2 cellular contexts compared by ENCODE assay signal in the genomic region with DNA sequence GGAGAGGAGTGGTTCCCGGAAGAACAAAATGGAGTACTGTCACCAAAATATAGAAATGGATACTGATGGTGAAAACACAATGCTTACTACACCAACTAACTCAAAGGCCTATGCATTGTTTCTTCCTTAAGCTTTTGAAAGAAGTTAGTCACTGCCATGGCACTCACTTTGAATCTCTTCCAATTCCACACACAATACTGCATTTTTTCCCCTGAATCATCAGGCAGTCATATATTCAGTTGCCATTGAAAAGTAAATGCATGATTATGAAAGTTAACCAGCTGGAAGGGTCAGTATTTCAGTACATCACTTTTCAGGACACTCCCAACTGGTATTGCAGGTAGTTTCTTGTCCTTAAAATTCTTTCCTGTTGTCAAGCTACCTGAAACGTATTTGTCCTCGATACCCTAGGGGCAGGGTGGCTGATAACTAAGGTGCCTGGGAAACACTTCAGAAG.
TF ChIP-seq lines count a peak whose summit lies in the region.

No MANE protein-coding gene starts in this region.

TF ChIP-seq in SK-N-SH, 30 proteins besides CTCF, POLR2A, EP300 and RAD21:
- TF ChIP-seq YY1 (IDR thresholded peaks at IDR 0.05; ENCODE audit: low read depth): peak; percentile 71; the same call in 1 of the 2 replicates
- TF ChIP-seq NFIC (IDR thresholded peaks at IDR 0.05; ENCODE audit: borderline replicate concordance): peak; percentile 94
- peak; percentile 87 for TF ChIP-seq FOSL2 (IDR thresholded peaks at IDR 0.05; ENCODE audit: borderline replicate concordance, low read depth)
- TF ChIP-seq, protein P1, sequence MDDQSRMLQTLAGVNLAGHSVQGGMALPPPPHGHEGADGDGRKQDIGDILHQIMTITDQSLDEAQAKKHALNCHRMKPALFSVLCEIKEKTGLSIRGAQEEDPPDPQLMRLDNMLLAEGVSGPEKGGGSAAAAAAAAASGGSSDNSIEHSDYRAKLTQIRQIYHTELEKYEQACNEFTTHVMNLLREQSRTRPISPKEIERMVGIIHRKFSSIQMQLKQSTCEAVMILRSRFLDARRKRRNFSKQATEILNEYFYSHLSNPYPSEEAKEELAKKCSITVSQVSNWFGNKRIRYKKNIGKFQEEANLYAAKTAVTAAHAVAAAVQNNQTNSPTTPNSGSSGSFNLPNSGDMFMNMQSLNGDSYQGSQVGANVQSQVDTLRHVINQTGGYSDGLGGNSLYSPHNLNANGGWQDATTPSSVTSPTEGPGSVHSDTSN (IDR thresholded peaks at IDR 0.05): peak; percentile 84
- TF ChIP-seq SIN3A (IDR thresholded peaks at IDR 0.05; ENCODE audit: borderline replicate concordance, low read depth, low read length): peak; percentile 65; the same call in 1 of the 2 replicates
- TF ChIP-seq, protein P2, sequence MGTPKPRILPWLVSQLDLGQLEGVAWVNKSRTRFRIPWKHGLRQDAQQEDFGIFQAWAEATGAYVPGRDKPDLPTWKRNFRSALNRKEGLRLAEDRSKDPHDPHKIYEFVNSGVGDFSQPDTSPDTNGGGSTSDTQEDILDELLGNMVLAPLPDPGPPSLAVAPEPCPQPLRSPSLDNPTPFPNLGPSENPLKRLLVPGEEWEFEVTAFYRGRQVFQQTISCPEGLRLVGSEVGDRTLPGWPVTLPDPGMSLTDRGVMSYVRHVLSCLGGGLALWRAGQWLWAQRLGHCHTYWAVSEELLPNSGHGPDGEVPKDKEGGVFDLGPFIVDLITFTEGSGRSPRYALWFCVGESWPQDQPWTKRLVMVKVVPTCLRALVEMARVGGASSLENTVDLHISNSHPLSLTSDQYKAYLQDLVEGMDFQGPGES (IDR thresholded peaks at IDR 0.05; ENCODE audit: low read depth, low read length): no peak
- TF ChIP-seq, protein P3, sequence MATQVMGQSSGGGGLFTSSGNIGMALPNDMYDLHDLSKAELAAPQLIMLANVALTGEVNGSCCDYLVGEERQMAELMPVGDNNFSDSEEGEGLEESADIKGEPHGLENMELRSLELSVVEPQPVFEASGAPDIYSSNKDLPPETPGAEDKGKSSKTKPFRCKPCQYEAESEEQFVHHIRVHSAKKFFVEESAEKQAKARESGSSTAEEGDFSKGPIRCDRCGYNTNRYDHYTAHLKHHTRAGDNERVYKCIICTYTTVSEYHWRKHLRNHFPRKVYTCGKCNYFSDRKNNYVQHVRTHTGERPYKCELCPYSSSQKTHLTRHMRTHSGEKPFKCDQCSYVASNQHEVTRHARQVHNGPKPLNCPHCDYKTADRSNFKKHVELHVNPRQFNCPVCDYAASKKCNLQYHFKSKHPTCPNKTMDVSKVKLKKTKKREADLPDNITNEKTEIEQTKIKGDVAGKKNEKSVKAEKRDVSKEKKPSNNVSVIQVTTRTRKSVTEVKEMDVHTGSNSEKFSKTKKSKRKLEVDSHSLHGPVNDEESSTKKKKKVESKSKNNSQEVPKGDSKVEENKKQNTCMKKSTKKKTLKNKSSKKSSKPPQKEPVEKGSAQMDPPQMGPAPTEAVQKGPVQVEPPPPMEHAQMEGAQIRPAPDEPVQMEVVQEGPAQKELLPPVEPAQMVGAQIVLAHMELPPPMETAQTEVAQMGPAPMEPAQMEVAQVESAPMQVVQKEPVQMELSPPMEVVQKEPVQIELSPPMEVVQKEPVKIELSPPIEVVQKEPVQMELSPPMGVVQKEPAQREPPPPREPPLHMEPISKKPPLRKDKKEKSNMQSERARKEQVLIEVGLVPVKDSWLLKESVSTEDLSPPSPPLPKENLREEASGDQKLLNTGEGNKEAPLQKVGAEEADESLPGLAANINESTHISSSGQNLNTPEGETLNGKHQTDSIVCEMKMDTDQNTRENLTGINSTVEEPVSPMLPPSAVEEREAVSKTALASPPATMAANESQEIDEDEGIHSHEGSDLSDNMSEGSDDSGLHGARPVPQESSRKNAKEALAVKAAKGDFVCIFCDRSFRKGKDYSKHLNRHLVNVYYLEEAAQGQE (IDR thresholded peaks at IDR 0.05; ENCODE audit: low read depth, low read length): no peak
- TF ChIP-seq FOXM1 (IDR thresholded peaks at IDR 0.05; ENCODE audit: low read depth): 0 out of 2 replicates have a peak, but pooled peaks have one; percentile 39
- no peak for TF ChIP-seq RCOR1 (IDR thresholded peaks at IDR 0.05; ENCODE audit: low read length)
- peak; percentile 11; the same call in 1 of the 2 replicates for TF ChIP-seq GABPA (IDR thresholded peaks at IDR 0.05; ENCODE audit: low read depth)
- no peak for TF ChIP-seq GATA2 (CRISPR knock-in tag; IDR thresholded peaks at IDR 0.05)
- TF ChIP-seq TCF12 (IDR thresholded peaks at IDR 0.05): peak; percentile 78
- TF ChIP-seq, protein P4, sequence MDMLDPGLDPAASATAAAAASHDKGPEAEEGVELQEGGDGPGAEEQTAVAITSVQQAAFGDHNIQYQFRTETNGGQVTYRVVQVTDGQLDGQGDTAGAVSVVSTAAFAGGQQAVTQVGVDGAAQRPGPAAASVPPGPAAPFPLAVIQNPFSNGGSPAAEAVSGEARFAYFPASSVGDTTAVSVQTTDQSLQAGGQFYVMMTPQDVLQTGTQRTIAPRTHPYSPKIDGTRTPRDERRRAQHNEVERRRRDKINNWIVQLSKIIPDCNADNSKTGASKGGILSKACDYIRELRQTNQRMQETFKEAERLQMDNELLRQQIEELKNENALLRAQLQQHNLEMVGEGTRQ (IDR thresholded peaks at IDR 0.05; ENCODE audit: borderline replicate concordance, low read depth, low read length): no peak
- TF ChIP-seq TAF1 (IDR thresholded peaks at IDR 0.05; ENCODE audit: borderline replicate concordance, low read depth, low read length): no peak
- peak; percentile 94 for TF ChIP-seq JUND (IDR thresholded peaks at IDR 0.05)
- TF ChIP-seq POLR2AphosphoS5 (IDR thresholded peaks at IDR 0.05; ENCODE audit: low read depth, low read length): peak; percentile 72; the same call in 1 of the 2 replicates

TF ChIP-seq in HepG2, 621 proteins besides CTCF, POLR2A, EP300 and RAD21:
- no peak for TF ChIP-seq TCF7L2 (IDR thresholded peaks at IDR 0.05; ENCODE audit: low read depth, low read length)
- TF ChIP-seq HMGA1 (CRISPR knock-in tag; conservative IDR thresholded peaks at IDR 0.05): no peak
- TF ChIP-seq GATAD1 (CRISPR knock-in tag; IDR thresholded peaks at IDR 0.05): no peak
